ENCODE assay signal across 8 cellular contexts in genomic region chr5:138610468-138611294, GRCh38. TPM values are rescaled to one million over a fixed set of nuclear protein-coding genes. Genes with fewer than 3 reads are reported as not detected.
DNase-seq lines count a peak whose midpoint lies in the region; ATAC-seq and TF ChIP-seq lines count a peak whose summit lies in the region.

No MANE protein-coding gene starts in this region.

- H3K27me3 Mint-ChIP-seq in Calu3 (ENCODE audit: unreplicated experiment): peaks cover 54% of the 10 kb centered on the region

- no peak overlapping the region for H3K9ac ChIP-seq in trophoblast cell (ENCODE audit: low read length)

- peak overlapping the region; percentile 40 for H2AK5ac ChIP-seq in trophoblast cell (ENCODE audit: low read length)

- H3K4me1 Mint-ChIP-seq in Calu3 (ENCODE audit: low read depth, unreplicated experiment): peaks cover 15% of the 10 kb centered on the region

- WGBS in trophoblast cell (ENCODE audit: extremely low coverage, insufficient coverage, insufficient read length): no CpG with 5 or more reads among the region's 18 CpGs

- CTCF ChIA-PET in Calu3 (lab: Charles Lee): no interaction called here

- no peak for ATAC-seq in HG03280 (IDR thresholded peaks at IDR 0.05; ENCODE audit: unreplicated experiment)
- no peak for ATAC-seq in HG02588 (IDR thresholded peaks at IDR 0.05; ENCODE audit: unreplicated experiment)

- H3K4me1 ChIP-seq in trophoblast cell (ENCODE audit: control insufficient read depth in 1 of 2, insufficient read depth in 2 of 2, low read length in 2 of 2): peaks cover 16 to 21% of the 10 kb centered on the region in 2 experiments

- H3K79me2 ChIP-seq in trophoblast cell (ENCODE audit: control insufficient read depth, insufficient read depth, low read length, poor library complexity): peaks cover 2% of the 10 kb centered on the region

- H2BK120ac ChIP-seq in trophoblast cell (ENCODE audit: insufficient read depth, low read length, poor library complexity): peak overlapping the region; percentile 58

- H3K4me3 Mint-ChIP-seq in Calu3 (ENCODE audit: low read depth, unreplicated experiment): no peak overlapping the region

- peak overlapping the region; percentile 2 for H3K4ac ChIP-seq in trophoblast cell (ENCODE audit: low read depth, low read length)

- peak overlapping the region; percentile 44 for H3K14ac ChIP-seq in trophoblast cell (ENCODE audit: low read length)

- peak overlapping the region; percentile 58 for H4K91ac ChIP-seq in trophoblast cell (ENCODE audit: low read depth, low read length)

- intact Hi-C loops in Calu3 (cut with micrococcal nuclease; ENCODE audit: unreplicated experiment): no loop called here
- intact Hi-C loops in head of caudate nucleus (cut with DNase I): no loop called here

- peak overlapping the region; percentile 64 for H2AFZ ChIP-seq in trophoblast cell (ENCODE audit: insufficient read depth, low read length, poor library complexity)

- peak overlapping the region; percentile 70 for H4K8ac ChIP-seq in trophoblast cell (ENCODE audit: low read depth, low read length)

- H3K36me3 ChIP-seq in WERI-Rb-1 (no peaks in the 10 kb centered on the region), trophoblast cell (ENCODE audit: control insufficient read depth in 1 of 2, insufficient read depth in 2 of 2, low read length in 2 of 2) (no peaks in the 10 kb centered on the region)

- peak overlapping the region; percentile 73 for H2BK12ac ChIP-seq in trophoblast cell (ENCODE audit: low read length)

- no peak overlapping the region for H3K23ac ChIP-seq in trophoblast cell (ENCODE audit: low read length)

- peaks cover 14% of the 10 kb centered on the region for H3K79me1 ChIP-seq in trophoblast cell (ENCODE audit: low read length)

- peak overlapping the region; percentile 20 for H3K18ac ChIP-seq in trophoblast cell (ENCODE audit: low read length)

- H2BK5ac ChIP-seq in trophoblast cell (ENCODE audit: low read depth, low read length, poor library complexity): peak overlapping the region; percentile 36

- H3K27me3 ChIP-seq in WERI-Rb-1 (ENCODE audit: insufficient read depth, low read depth, severe bottlenecking) (no peaks in the 10 kb centered on the region), trophoblast cell (ENCODE audit: insufficient read depth, low read length) (no peaks in the 10 kb centered on the region)

- H3K36me3 Mint-ChIP-seq in Calu3 (ENCODE audit: insufficient read depth, unreplicated experiment): peaks cover 5% of the 10 kb centered on the region

- H3K4me3 ChIP-seq in WERI-Rb-1 (ENCODE audit: low read depth, low read length) (peak overlapping the region; percentile 56), trophoblast cell (ENCODE audit: low read depth, low read length) (peak overlapping the region; percentile 20)

- H3K27ac ChIP-seq in WERI-Rb-1 (peak overlapping the region; percentile 82), trophoblast cell (ENCODE audit: low read depth, low read length) (no peak overlapping the region)

- H3K9me3 Mint-ChIP-seq in Calu3 (ENCODE audit: low read depth, unreplicated experiment): no peaks in the 10 kb centered on the region

- TF ChIP-seq CTCF in Calu3 (IDR thresholded peaks at IDR 0.05; ENCODE audit: unreplicated experiment) (peak; percentile 29), WERI-Rb-1 (IDR thresholded peaks at IDR 0.05; ENCODE audit: low read depth, low read length) (peak; percentile 68)

- H3K4me2 ChIP-seq in trophoblast cell (ENCODE audit: low read length): peak overlapping the region; percentile 69

- no peaks in the 10 kb centered on the region for H3K9me3 ChIP-seq in WERI-Rb-1 (ENCODE audit: severe bottlenecking)
- H3K9me3 ChIP-seq in trophoblast cell (ENCODE audit: insufficient read depth, low read depth, low read length): no peaks in the 10 kb centered on the region

- BruUV-seq in Calu3 (replicated peaks; lab: Mats Ljungman, UMichigan): no TSS peak

- H4K12ac ChIP-seq in trophoblast cell (ENCODE audit: low read depth, low read length): peak overlapping the region; percentile 65

- no peak overlapping the region for H3K27ac Mint-ChIP-seq in Calu3 (ENCODE audit: unreplicated experiment)

- DNase-seq in Calu3 (no peak), WERI-Rb-1 (peak; percentile 49), head of caudate nucleus (peak in 40 of 42 donors; percentile 14 to 76 (median 48)), trophoblast cell (peak in 1 of 2 donors; percentile 6), NCI-H1048 (lab: John Stamatoyannopoulos, UW) (no peak), NCI-H1930 (lab: John Stamatoyannopoulos, UW) (no peak)

RNA-seq across cellular contexts. Expression of gene HSPA9, which starts 35.5 kb away (rescaled TPM):
- 455 and 460 TPM in 2 replicates for total RNA-seq in Calu3 (2022)
- 109 and 112 TPM in 2 replicates for polyA plus RNA-seq in trophoblast cell (2013)

Comparison
In these comparisons a context has a peak if more than half of its experiments do, and no peak if none do; other contexts are left out.
1. DNase-seq: peak in WERI-Rb-1 (single experiment) and head of caudate nucleus (40 of 42); none in Calu3 (single experiment), NCI-H1048 (single experiment) and NCI-H1930 (0 of 2).